7 cellular contexts compared by ENCODE assay signal in the genomic region with DNA sequence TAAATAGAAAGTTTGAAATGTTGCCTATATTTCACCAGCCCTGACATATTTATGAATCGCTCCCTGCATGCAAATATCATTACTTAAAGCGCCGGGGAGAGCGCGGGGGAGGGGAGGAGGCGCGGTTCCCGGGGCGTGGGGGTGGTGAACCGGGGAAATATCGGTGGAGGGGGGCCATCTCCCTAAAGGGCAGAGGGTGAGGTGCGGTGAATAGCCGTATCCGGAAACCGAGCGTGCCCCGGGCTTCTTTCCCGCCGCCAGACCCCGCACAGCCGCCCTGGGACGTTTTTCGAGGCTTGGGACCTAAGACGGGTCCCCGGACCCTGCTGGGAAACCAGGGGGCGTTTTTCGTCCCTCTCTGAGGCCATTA. TPM values are rescaled to one million over a fixed set of nuclear protein-coding genes. Genes with fewer than 3 reads are reported as not detected.
DNase-seq lines count a peak whose midpoint lies in the region; ATAC-seq and TF ChIP-seq lines count a peak whose summit lies in the region.

No MANE protein-coding gene starts in this region.

- no peaks in the 10 kb centered on the region for H3K9me3 ChIP-seq in iPS-18c (ENCODE audit: control insufficient read depth, insufficient read depth, low read length)

- POLR2A ChIA-PET in GM10248 (lab: Yijun Ruan, JAX): no interaction called here

- H3K4me3 ChIP-seq in HFF-Myc (replicated peaks; ENCODE audit: low read depth, low read length) (peak overlapping the region; percentile 61), iPS-18c (ENCODE audit: insufficient read depth, low read depth, low read length) (peak overlapping the region; percentile 83; the same call in 1 of the 2 replicates)

- CTCF ChIA-PET in GM10248 (lab: Yijun Ruan, JAX): no interaction called here

- peaks cover 82% of the 10 kb centered on the region for H3K27me3 Mint-ChIP-seq in activated naive CD8-positive, alpha-beta T cell treated with anti-CD3 and anti-CD28 coated beads for 36 hours
- peaks cover 61 to 86% of the 10 kb centered on the region in 2 donors for H3K27me3 Mint-ChIP-seq in stimulated activated naive B cell treated with anti-CD40 and anti-IgM and Interleukin-4, amounts not matched to agents 10 μg/mL and 1 μg/mL and 100 μg/mL, for 72 hours

- no peak overlapping the region for H3K27ac Mint-ChIP-seq in activated naive CD8-positive, alpha-beta T cell treated with anti-CD3 and anti-CD28 coated beads for 36 hours
- no peak overlapping the region for H3K27ac Mint-ChIP-seq in stimulated activated naive B cell treated with anti-CD40 and anti-IgM and Interleukin-4, amounts not matched to agents 10 μg/mL and 1 μg/mL and 100 μg/mL, for 72 hours

- peaks cover 4% of the 10 kb centered on the region for H3K9me3 Mint-ChIP-seq in activated naive CD8-positive, alpha-beta T cell treated with anti-CD3 and anti-CD28 coated beads for 36 hours
- peaks cover 4% of the 10 kb centered on the region in 2 donors for H3K9me3 Mint-ChIP-seq in stimulated activated naive B cell treated with anti-CD40 and anti-IgM and Interleukin-4, amounts not matched to agents 10 μg/mL and 1 μg/mL and 100 μg/mL, for 72 hours

- ATAC-seq in stimulated activated naive B cell treated with anti-CD40 and anti-IgM and Interleukin-4, amounts not matched to agents 10 μg/mL and 1 μg/mL and 100 μg/mL, for 72 hours (replicated peaks): no peak

- peaks cover 12% of the 10 kb centered on the region for H3K4me1 Mint-ChIP-seq in activated naive CD8-positive, alpha-beta T cell treated with anti-CD3 and anti-CD28 coated beads for 36 hours
- H3K4me1 Mint-ChIP-seq in stimulated activated naive B cell treated with anti-CD40 and anti-IgM and Interleukin-4, amounts not matched to agents 10 μg/mL and 1 μg/mL and 100 μg/mL, for 72 hours: peaks cover 11 to 28% of the 10 kb centered on the region in 2 donors

- TF ChIP-seq CTCF in HFF-Myc (IDR thresholded peaks at IDR 0.05; ENCODE audit: low read depth, low read length, missing control alignments): no peak
- TF ChIP-seq CTCF in GM10248 (IDR thresholded peaks at IDR 0.05; ENCODE audit: control extremely low read depth, extremely low read depth, low read depth, missing control alignments): no peak

- H3K4me3 Mint-ChIP-seq in activated naive CD8-positive, alpha-beta T cell treated with anti-CD3 and anti-CD28 coated beads for 36 hours: peak overlapping the region; percentile 34
- H3K4me3 Mint-ChIP-seq in stimulated activated naive B cell treated with anti-CD40 and anti-IgM and Interleukin-4, amounts not matched to agents 10 μg/mL and 1 μg/mL and 100 μg/mL, for 72 hours: peak overlapping the region; percentile 47 to 80

- DNase-seq in HFF-Myc (ENCODE audit: extremely low read depth, low read depth) (no peak), RKO (ENCODE audit: low spot score) (no peak), GM10248 (ENCODE audit: extremely low spot score) (no peak), NCI-H524 (lab: John Stamatoyannopoulos, UW) (no peak)
- no peak for DNase-seq in activated naive CD8-positive, alpha-beta T cell treated with anti-CD3 and anti-CD28 coated beads for 36 hours
- DNase-seq in stimulated activated naive B cell treated with anti-CD40 and anti-IgM and Interleukin-4, amounts not matched to agents 10 μg/mL and 1 μg/mL and 100 μg/mL, for 72 hours: no peak

- H3K36me3 Mint-ChIP-seq in activated naive CD8-positive, alpha-beta T cell treated with anti-CD3 and anti-CD28 coated beads for 36 hours: no peaks in the 10 kb centered on the region
- peaks cover 3 to 7% of the 10 kb centered on the region in 2 donors for H3K36me3 Mint-ChIP-seq in stimulated activated naive B cell treated with anti-CD40 and anti-IgM and Interleukin-4, amounts not matched to agents 10 μg/mL and 1 μg/mL and 100 μg/mL, for 72 hours

RNA-seq across cellular contexts. Expression of a gene that starts 6.9 kb away (rescaled TPM):
- under 1 TPM; 0.33 to 0.42 TPM for total RNA-seq in activated naive CD8-positive, alpha-beta T cell treated with anti-CD3 and anti-CD28 coated beads for 36 hours

RNA-seq across cellular contexts. Expression of a gene that starts 22.9 kb away (rescaled TPM):
- total RNA-seq in activated naive CD8-positive, alpha-beta T cell treated with anti-CD3 and anti-CD28 coated beads for 36 hours: not detected
